ENCODE assay signal across 8 cellular contexts in the genomic region with DNA sequence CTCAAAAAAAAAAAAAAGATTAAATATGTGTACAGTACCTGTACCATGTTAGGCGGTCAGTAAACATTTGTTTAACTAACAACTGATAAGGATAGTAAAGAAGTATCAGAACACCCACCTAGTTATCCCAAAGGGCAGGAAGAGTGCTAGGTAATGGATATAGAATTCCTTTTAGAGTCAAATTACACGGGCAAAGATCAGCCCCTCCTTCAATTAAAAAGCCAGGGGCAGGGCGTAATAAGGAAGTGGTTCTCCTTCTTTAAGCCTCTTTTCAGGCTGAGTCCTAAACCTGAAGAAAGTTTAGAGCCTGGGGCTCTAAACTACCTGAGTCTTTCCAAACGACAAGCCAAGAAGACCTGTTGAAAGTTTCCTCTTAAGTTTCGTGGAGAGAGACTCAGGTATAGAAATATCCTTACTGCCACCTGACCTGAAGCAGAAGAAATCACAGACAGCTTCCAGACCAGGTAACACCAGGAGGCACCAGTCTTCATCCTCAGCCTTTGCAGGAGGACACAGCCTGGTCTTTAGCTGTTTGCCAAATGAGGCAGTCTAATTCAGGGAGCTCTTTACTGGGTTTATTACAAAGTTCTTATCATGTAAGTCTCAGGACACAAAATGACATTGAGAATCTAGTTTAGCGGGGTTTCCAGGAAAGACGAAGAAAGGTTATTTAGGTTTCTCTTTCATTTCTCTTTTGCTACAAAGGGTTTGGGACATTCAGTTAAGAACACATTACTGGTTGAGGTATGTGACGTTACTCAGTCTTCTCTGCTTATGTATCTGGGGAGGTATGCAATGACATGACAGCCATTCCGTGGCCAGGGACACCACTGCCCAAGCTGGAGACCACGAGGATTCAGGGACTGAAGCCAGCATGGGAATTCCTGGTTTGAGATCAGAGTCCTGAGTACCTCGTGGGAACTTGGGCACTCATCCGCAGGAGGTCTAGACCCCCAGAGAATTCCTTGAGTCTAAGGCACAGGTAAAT. TPM values are rescaled to one million over a fixed set of nuclear protein-coding genes. Genes with fewer than 3 reads are reported as not detected.
DNase-seq lines count a peak whose midpoint lies in the region; ATAC-seq, FAIRE-seq and TF ChIP-seq lines count a peak whose summit lies in the region.

A gene with protein sequence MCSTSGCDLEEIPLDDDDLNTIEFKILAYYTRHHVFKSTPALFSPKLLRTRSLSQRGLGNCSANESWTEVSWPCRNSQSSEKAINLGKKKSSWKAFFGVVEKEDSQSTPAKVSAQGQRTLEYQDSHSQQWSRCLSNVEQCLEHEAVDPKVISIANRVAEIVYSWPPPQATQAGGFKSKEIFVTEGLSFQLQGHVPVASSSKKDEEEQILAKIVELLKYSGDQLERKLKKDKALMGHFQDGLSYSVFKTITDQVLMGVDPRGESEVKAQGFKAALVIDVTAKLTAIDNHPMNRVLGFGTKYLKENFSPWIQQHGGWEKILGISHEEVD (plus strand): TSS at position 266 of the 988 bp plus-strand sequence. CDS start 8,367 bp downstream, outside the sequence.

- H3K36me3 ChIP-seq in ascending aorta, result no peaks in the 10 kb centered on the region

- H3K27ac ChIP-seq in A549, result no peak within 1 kb of the TSS
- H3K27ac ChIP-seq in ascending aorta, result no peak within 1 kb of the TSS

- ATAC-seq in A549 (peak in 1 of 2 experiments; percentile 52; a peak in 3 of 6 replicates), GM19455 (IDR thresholded peaks at IDR 0.05; ENCODE audit: unreplicated experiment) (peak; percentile 51)

- TF ChIP-seq CTCF in A549 (IDR thresholded peaks at IDR 0.05) (no peak), ascending aorta (IDR thresholded peaks at IDR 0.05) (no peak)

- POLR2A ChIA-PET in A549 (lab: Yijun Ruan, JAX), result interaction anchor here (0.6 to 1.1 kb wide), 2 partner anchors 184 to 196 kb away, joined by 3 to 4 read pairs; a partner anchor contains a TSS

- intact Hi-C loops in ascending aorta (cut with DNase I), result no loop called here

- no peaks in the 10 kb centered on the region for H3K27me3 ChIP-seq in ascending aorta

- H3K9me3 ChIP-seq in A549, result no peaks in the 10 kb centered on the region
- no peaks in the 10 kb centered on the region for H3K9me3 ChIP-seq in ascending aorta

- H3K4me3 ChIP-seq in A549, result no peak within 1 kb of the TSS
- no peak within 1 kb of the TSS for H3K4me3 ChIP-seq in ascending aorta

- H3K4me1 ChIP-seq in A549, result 0 out of 3 replicates have a peak, but pooled peaks cover 4% of the 10 kb centered on the region
- no peaks in the 10 kb centered on the region for H3K4me1 ChIP-seq in ascending aorta

- TF ChIP-seq EP300 in A549 (IDR thresholded peaks at IDR 0.05), result no peak

- no peak for DNase-seq in A549 (ENCODE audit: low read depth in 1 of 2, low spot score in 1 of 2)
- peak; percentile 21 for DNase-seq in RPMI8226
- DNase-seq in kidney tubule cell (ENCODE audit: low spot score), result peak; percentile 28
- no peak for DNase-seq in H4 (ENCODE audit: low spot score)
- no peak for DNase-seq in activated gamma-delta T cell (lab: John Stamatoyannopoulos, UW)
- DNase-seq in ascending aorta (ENCODE audit: low spot score in 2 of 2), result no peak
- DNase-seq in NCI-H2171 treated with DMSO at 0.1 percent for 48 hours (lab: John Stamatoyannopoulos, UW), result no peak

- no peak for TF ChIP-seq POLR2A in A549 (IDR thresholded peaks at IDR 0.05; ENCODE audit: low read length)

- WGBS in A549 (ENCODE audit: missing lambda C conversion rate), result 48% methylated on average over 12 of the region's 12 CpGs

- FAIRE-seq in A549 (lab: Jason Lieb, UNC), result no peak

- CTCF ChIA-PET in A549 (lab: Yijun Ruan, JAX), result interaction anchor here (1.3 to 2.8 kb wide), 3 partner anchors 12 to 256 kb away, joined by 3 to 19 read pairs (median 4); no protein-coding TSS in a partner anchor

- TF ChIP-seq RAD21 in A549 (conservative IDR thresholded peaks at IDR 0.05 in 1 of 2, IDR thresholded peaks at IDR 0.05 in 1 of 2), result no peak

- peak within 1 kb of the TSS; percentile 30; the same call in 1 of the 3 replicates for H3K4me2 ChIP-seq in A549

TF ChIP-seq in A549, 52 proteins besides CTCF, POLR2A, EP300 and RAD21:
- no peak for TF ChIP-seq JUNB (IDR thresholded peaks at IDR 0.05)
- no peak for TF ChIP-seq HEYL (CRISPR knock-in tag; IDR thresholded peaks at IDR 0.05)

RNA-seq across cellular contexts. Expression of the gene that starts here (rescaled TPM):
- 0.06 and 0.29 TPM in 2 replicates for polyA plus RNA-seq in A549 (2011; rRNA removed)
- not detected in 2 replicates for polyA plus RNA-seq in A549 (2012; cell fraction: cytosol; rRNA removed)
- polyA plus RNA-seq in A549 (2012; cell fraction: nucleus; rRNA removed), result not detected in 2 replicates
- not detected in 3 replicates for polyA plus RNA-seq in A549 (2017; fragmentation: RNase III; extraction: RNeasy Plus Mini Kit Qiagen cat#74134 plus additional on column Dnase treatment)
- not detected in 2 replicates for polyA minus RNA-seq in A549 (2011; rRNA and poly(A)+ RNA removed)
- not detected in 2 replicates for total RNA-seq in H4 (2014; rRNA removed; shearing (Covaris generic))
- total RNA-seq in ascending aorta, result not detected

Comparison
In these comparisons a context has a peak if more than half of its experiments do, and no peak if none do; other contexts are left out.
1. DNase-seq: peak in RPMI8226 (single experiment) and kidney tubule cell (single experiment); none in A549 (0 of 2), H4 (single experiment), activated gamma-delta T cell (single experiment), ascending aorta (0 of 2) and NCI-H2171 treated with DMSO at 0.1 percent for 48 hours (single experiment).